ENCODE assay signal across 2 cellular contexts in the genomic region with DNA sequence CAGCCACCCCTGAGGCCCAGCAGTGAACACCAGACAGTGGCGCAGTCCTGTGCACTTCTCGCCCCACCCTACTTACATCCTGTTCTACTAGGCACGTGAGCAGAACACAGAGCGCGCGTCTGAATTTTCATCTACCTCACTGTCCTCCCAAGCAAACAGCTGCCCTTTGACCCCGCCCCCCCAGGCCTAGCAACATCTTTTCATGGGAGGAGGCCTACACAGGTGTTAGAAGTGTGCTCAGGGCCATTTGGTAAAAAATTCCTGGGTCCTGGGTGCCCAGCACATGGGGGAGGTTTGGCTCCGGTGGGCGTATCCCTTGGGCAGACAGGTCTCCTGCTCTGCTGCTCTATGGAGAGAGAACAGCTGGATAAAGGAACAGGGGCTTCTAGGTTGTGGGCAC.
TF ChIP-seq lines count a peak whose summit lies in the region.

No MANE protein-coding gene starts in this region.

TF ChIP-seq in IMR-90, 13 proteins besides CTCF, POLR2A, EP300 and RAD21:
- TF ChIP-seq ELK1 (IDR thresholded peaks at IDR 0.05; ENCODE audit: borderline replicate concordance, low read depth, low read length) (no peak), BHLHE40 (IDR thresholded peaks at IDR 0.05; ENCODE audit: low read depth, low read length) (no peak), RCOR1 (IDR thresholded peaks at IDR 0.05; ENCODE audit: insufficient replicate concordance, low read length) (no peak), RFX5 (IDR thresholded peaks at IDR 0.05; ENCODE audit: low read depth, low read length) (no peak)

TF ChIP-seq in H1, 55 proteins besides CTCF, POLR2A, EP300 and RAD21:
- TF ChIP-seq RBBP5 (IDR thresholded peaks at IDR 0.05; ENCODE audit: borderline replicate concordance, low read depth, low read length) (no peak), SAP30 (IDR thresholded peaks at IDR 0.05; ENCODE audit: insufficient read depth, insufficient replicate concordance, low read length) (no peak), RXRA (IDR thresholded peaks at IDR 0.05; ENCODE audit: insufficient read depth, low read depth, low read length) (no peak)
